8 cellular contexts compared by ENCODE assay signal in genomic region chr18:48446582-48447225, GRCh38. TPM values are rescaled to one million over a fixed set of nuclear protein-coding genes. Genes with fewer than 3 reads are reported as not detected.
DNase-seq lines count a peak whose midpoint lies in the region; ATAC-seq and TF ChIP-seq lines count a peak whose summit lies in the region.

No MANE protein-coding gene starts in this region.

- CTCF ChIA-PET in activated CD4-positive, alpha-beta memory T cell treated with anti-CD3 and anti-CD28 coated beads for 36 hours (lab: Charles Lee) = interaction anchor here (0.6 to 3.2 kb wide), 19 partner anchors 9 to 674 kb away, joined by 3 to 33 read pairs (median 4); no protein-coding TSS in a partner anchor

- POLR2A ChIA-PET in activated CD4-positive, alpha-beta memory T cell treated with anti-CD3 and anti-CD28 coated beads for 36 hours (lab: Charles Lee) = no interaction called here

- ATAC-seq in HG02571 (IDR thresholded peaks at IDR 0.05; ENCODE audit: unreplicated experiment) = no peak

- DNase-seq in HPDE6-E6E7 (ENCODE audit: extremely low spot score) (peak; percentile 58), NCI-H82 treated with DMSO at 0.1 percent for 48 hours (lab: John Stamatoyannopoulos, UW; ENCODE audit: unreplicated experiment) (peak; percentile 56), ecto neural progenitor cell (ENCODE audit: low spot score) (peak; percentile 90), lung microvascular endothelial cell (ENCODE audit: low read depth in 2 of 2) (peak; percentile 75 to 79)
- DNase-seq in activated CD4-positive, alpha-beta memory T cell treated with anti-CD3 and anti-CD28 coated beads for 36 hours = peak; percentile 81
- peak; percentile 31 for DNase-seq in stimulated activated CD8-positive, alpha-beta memory T cell treated with anti-CD3 and anti-CD28 coated beads, Interleukin-12 subunit alpha, Interleukin-12 subunit beta, amount 100 ng/mL, for 4 hours (ENCODE audit: low read depth)

- peaks cover 7% of the 10 kb centered on the region for H3K4me1 Mint-ChIP-seq in activated CD4-positive, alpha-beta memory T cell treated with anti-CD3 and anti-CD28 coated beads for 36 hours (ENCODE audit: low read depth)

- TF ChIP-seq CTCF in GM12801 (IDR thresholded peaks at IDR 0.05; ENCODE audit: extremely low read depth, insufficient read length) = peak; percentile 8

- intact Hi-C loops in activated CD4-positive, alpha-beta memory T cell treated with anti-CD3 and anti-CD28 coated beads for 36 hours (cut with micrococcal nuclease) = loop anchor here (5.0 kb wide), 1 partner anchor 214 kb away; no protein-coding TSS in a partner anchor

- H3K36me3 Mint-ChIP-seq in activated CD4-positive, alpha-beta memory T cell treated with anti-CD3 and anti-CD28 coated beads for 36 hours = no peaks in the 10 kb centered on the region

- no peak overlapping the region for H3K4me3 Mint-ChIP-seq in activated CD4-positive, alpha-beta memory T cell treated with anti-CD3 and anti-CD28 coated beads for 36 hours

- no peak overlapping the region for H3K27ac Mint-ChIP-seq in activated CD4-positive, alpha-beta memory T cell treated with anti-CD3 and anti-CD28 coated beads for 36 hours

- peaks cover 15% of the 10 kb centered on the region for H3K27me3 Mint-ChIP-seq in activated CD4-positive, alpha-beta memory T cell treated with anti-CD3 and anti-CD28 coated beads for 36 hours

- no peaks in the 10 kb centered on the region for H3K9me3 Mint-ChIP-seq in activated CD4-positive, alpha-beta memory T cell treated with anti-CD3 and anti-CD28 coated beads for 36 hours

RNA-seq across cellular contexts. Expression of gene ZBTB7C, which starts 37.5 kb away (rescaled TPM):
- total RNA-seq in activated CD4-positive, alpha-beta memory T cell treated with anti-CD3 and anti-CD28 coated beads for 36 hours = under 1 TPM in 1 of 2 experiments, not detected in 1; 0.05 TPM
- under 0.01 TPM in 1 of 2 replicates, not detected in the other for total RNA-seq in lung microvascular endothelial cell

Comparison
In these comparisons a context has a peak if more than half of its experiments do, and no peak if none do; other contexts are left out.
1. DNase-seq: peak in every context shown above with its lines; median percentile 90 in ecto neural progenitor cell; 81 in activated CD4-positive, alpha-beta memory T cell treated with anti-CD3 and anti-CD28 coated beads for 36 hours; 77 in lung microvascular endothelial cell; 58 in HPDE6-E6E7; 56 in NCI-H82 treated with DMSO at 0.1 percent for 48 hours; 31 in stimulated activated CD8-positive, alpha-beta memory T cell treated with anti-CD3 and anti-CD28 coated beads, Interleukin-12 subunit alpha, Interleukin-12 subunit beta, amount 100 ng/mL, for 4 hours.